Comparison of ENCODE assay signal across 8 cellular contexts in genomic region chr20:2840138-2840966, GRCh38. TPM values are rescaled to one million over a fixed set of nuclear protein-coding genes. Genes with fewer than 3 reads are reported as not detected.
DNase-seq lines count a peak whose midpoint lies in the region; ATAC-seq, FAIRE-seq and TF ChIP-seq lines count a peak whose summit lies in the region.

PCED1A (minus strand) TSS chr20:2840655; CDS start chr20:2839912, 743 bp downstream.
VPS16 (plus strand) TSS chr20:2840745; CDS start chr20:2840775, 30 bp downstream.

- H2BK20ac ChIP-seq in H1 (ENCODE audit: low read length): no peak within 1 kb of the TSS

- no peak within 1 kb of the TSS for H3K14ac ChIP-seq in H1 (ENCODE audit: insufficient read length)

- peak in 1 of 2 experiments; percentile 59; a peak in 2 of 3 replicates for TF ChIP-seq POLR2A in H1 (IDR thresholded peaks at IDR 0.05; ENCODE audit: control extremely low read depth in 1 of 2, low read depth in 2 of 2, low read length in 2 of 2)

- H3K9me3 ChIP-seq in CD4-positive, CD25-positive, alpha-beta regulatory T cell (ENCODE audit: control insufficient read depth in 2 of 2, low read length in 2 of 2): no peaks in the 10 kb centered on the region
- H3K9me3 ChIP-seq in H1 (ENCODE audit: insufficient read depth in 2 of 2, low read depth in 1 of 2, low read length in 1 of 2): peaks cover 0 to 6% of the 10 kb centered on the region in 2 experiments; a peak in 1 of 4 replicates

- H3K79me1 ChIP-seq in H1 (ENCODE audit: low read depth, low read length) (no peaks in the 10 kb centered on the region), mesendoderm (ENCODE audit: low read length) (no peaks in the 10 kb centered on the region)

- no peak within 1 kb of the TSS for H3K4ac ChIP-seq in H1 (replicated peaks; ENCODE audit: insufficient read length, low read depth, low read length)
- peak within 1 kb of the TSS; percentile 64 for H3K4ac ChIP-seq in mesendoderm (ENCODE audit: low read depth, low read length)

- peak within 1 kb of the TSS; percentile 86 to 92 (median 89) for H3K4me3 Mint-ChIP-seq in CD4-positive, CD25-positive, alpha-beta regulatory T cell

- no peak within 1 kb of the TSS for H2BK5ac ChIP-seq in H1 (ENCODE audit: low read depth, low read length)
- no peak within 1 kb of the TSS for H2BK5ac ChIP-seq in mesendoderm (ENCODE audit: low read length)

- H4K5ac ChIP-seq in H1 (ENCODE audit: insufficient read length, low read depth, low read length) (peak within 1 kb of the TSS; percentile 62), mesendoderm (ENCODE audit: low read length) (no peak within 1 kb of the TSS)

- peaks cover 9% of the 10 kb centered on the region; the same call in 1 of the 2 replicates for H3K23me2 ChIP-seq in H1 (ENCODE audit: low read depth, low read length)

- no peaks in the 10 kb centered on the region for H3K79me2 ChIP-seq in H1 (ENCODE audit: control insufficient read depth in 1 of 2, insufficient read depth in 2 of 2, low read length in 2 of 2)
- no peaks in the 10 kb centered on the region for H3K79me2 ChIP-seq in mesendoderm (ENCODE audit: control insufficient read depth, insufficient read depth, low read length)

- peak within 1 kb of the TSS; percentile 77 for H3K27ac ChIP-seq in CD4-positive, CD25-positive, alpha-beta regulatory T cell (ENCODE audit: insufficient read depth, low read length, poor library complexity, severe bottlenecking)
- H3K27ac ChIP-seq in H1 (ENCODE audit: low read depth, low read length): no peak within 1 kb of the TSS
- H3K27ac ChIP-seq in mesendoderm (ENCODE audit: low read depth, low read length): no peak within 1 kb of the TSS

- no peaks in the 10 kb centered on the region for H3K9me3 Mint-ChIP-seq in CD4-positive, CD25-positive, alpha-beta regulatory T cell

- peaks cover 24 to 56% (median 27%) of the 10 kb centered on the region in 4 donors for H3K4me1 Mint-ChIP-seq in CD4-positive, CD25-positive, alpha-beta regulatory T cell

- peak; percentile 84 to 93 (median 88) for DNase-seq in CD4-positive, CD25-positive, alpha-beta regulatory T cell
- peak; percentile 77 for DNase-seq in NK-92 treated with Interleukin-12 subunit alpha and Interleukin-12 subunit beta, amount 100 ng/mL, for 24 hours (lab: John Stamatoyannopoulos, UW)
- DNase-seq in H1 (ENCODE audit: low read depth in 1 of 2, low spot score in 2 of 2) (peak; percentile 49 to 93), mesendoderm (peak; percentile 90)
- peak; percentile 75 for DNase-seq in stimulated activated CD8-positive, alpha-beta memory T cell treated with anti-CD3 and anti-CD28 coated beads, Interleukin-15, amount 100 ng/mL, for 1 hour (ENCODE audit: low read depth)

- peaks cover 8% of the 10 kb centered on the region for H3K36me3 Mint-ChIP-seq in CD4-positive, CD25-positive, alpha-beta regulatory T cell

- H2AK5ac ChIP-seq in H1 (ENCODE audit: low read depth, low read length): no peak within 1 kb of the TSS
- no peak within 1 kb of the TSS for H2AK5ac ChIP-seq in mesendoderm (ENCODE audit: low read length)

- H3K27me3 Mint-ChIP-seq in CD4-positive, CD25-positive, alpha-beta regulatory T cell: no peaks in the 10 kb centered on the region

- CTCF ChIA-PET in activated CD8-positive, alpha-beta memory T cell treated with anti-CD3 and anti-CD28 coated beads for 36 hours (lab: Charles Lee): interaction anchor here (0.8 to 1.8 kb wide), 3 partner anchors 12 to 87 kb away, joined by 3 to 8 read pairs (median 5); no protein-coding TSS in a partner anchor
- CTCF ChIA-PET in H1 (lab: Charles Lee; ENCODE audit: partially characterized antibody): interaction anchor here (1.8 to 4.1 kb wide), 4 partner anchors 11 to 88 kb away, joined by 4 to 20 read pairs (median 6); no protein-coding TSS in a partner anchor

- no peak within 1 kb of the TSS for H3K23ac ChIP-seq in H1 (ENCODE audit: insufficient read length)
- peak within 1 kb of the TSS; percentile 30 for H3K23ac ChIP-seq in mesendoderm (ENCODE audit: low read length)

- ATAC-seq in CD4-positive, CD25-positive, alpha-beta regulatory T cell (ENCODE audit: low read depth in 2 of 2): peak; percentile 96 to 97
- peak; percentile 92 for ATAC-seq in GM19395 (IDR thresholded peaks at IDR 0.05; ENCODE audit: unreplicated experiment)
- ATAC-seq in HG03558 (IDR thresholded peaks at IDR 0.05; ENCODE audit: extremely low read depth, unreplicated experiment): peak; percentile 81

- 0 out of 2 replicates have a peak within 1 kb of the TSS, but pooled peaks have one; percentile 23 for H2BK12ac ChIP-seq in H1 (ENCODE audit: low read depth, low read length)

- H3K27ac Mint-ChIP-seq in CD4-positive, CD25-positive, alpha-beta regulatory T cell: peak within 1 kb of the TSS; percentile 86 to 93 (median 92)

- peaks cover 23% of the 10 kb centered on the region for H3K4me1 ChIP-seq in CD4-positive, CD25-positive, alpha-beta regulatory T cell (ENCODE audit: control insufficient read depth, insufficient read depth, low read length, poor library complexity, severe bottlenecking)
- H3K4me1 ChIP-seq in H1 (replicated peaks in 1 of 4; ENCODE audit: control insufficient read depth in 3 of 4, insufficient read depth in 4 of 4, low read length in 3 of 4) (no peaks in the 10 kb centered on the region; a peak in 1 of 7 replicates), mesendoderm (ENCODE audit: control insufficient read depth, low read depth, low read length) (no peaks in the 10 kb centered on the region)

- H3K56ac ChIP-seq in H1 (replicated peaks; ENCODE audit: insufficient read length, low read depth, low read length) (peak within 1 kb of the TSS; percentile 36), mesendoderm (ENCODE audit: low read length) (peak within 1 kb of the TSS; percentile 91)

- H2BK15ac ChIP-seq in H1 (ENCODE audit: low read length) (no peak within 1 kb of the TSS), mesendoderm (replicated peaks; ENCODE audit: low read depth) (no peak within 1 kb of the TSS)

- TF ChIP-seq EP300 in H1 (IDR thresholded peaks at IDR 0.05; ENCODE audit: borderline replicate concordance in 1 of 2, low read depth in 2 of 2, low read length in 2 of 2): no peak

- H4K91ac ChIP-seq in H1 (replicated peaks; ENCODE audit: insufficient read length, low read length): peak within 1 kb of the TSS; percentile 89

- peaks cover 2% of the 10 kb centered on the region for H3K36me3 ChIP-seq in CD4-positive, CD25-positive, alpha-beta regulatory T cell (ENCODE audit: control insufficient read depth, insufficient read depth, low read length)
- H3K36me3 ChIP-seq in H1 (ENCODE audit: control insufficient read depth in 2 of 4, insufficient read depth in 4 of 4, low read length in 3 of 4) (peaks cover 0 to 5% (median 0%) of the 10 kb centered on the region in 4 experiments; a peak in 1 of 8 replicates), mesendoderm (ENCODE audit: control insufficient read depth, insufficient read depth, low read length) (no peaks in the 10 kb centered on the region)

- H2AFZ ChIP-seq in H1 (ENCODE audit: low read length): peak within 1 kb of the TSS; percentile 78; the same call in 1 of the 2 replicates

- H3K4me2 ChIP-seq in H1 (ENCODE audit: insufficient read depth in 1 of 2, low read depth in 2 of 2, low read length in 2 of 2) (peak within 1 kb of the TSS; percentile 56 to 89), mesendoderm (ENCODE audit: low read length) (peak within 1 kb of the TSS; percentile 80)

- H3K4me3 ChIP-seq in CD4-positive, CD25-positive, alpha-beta regulatory T cell (ENCODE audit: low read depth, low read length): peak within 1 kb of the TSS; percentile 87
- H3K4me3 ChIP-seq in H1 (ENCODE audit: extremely low read depth in 1 of 4, insufficient read depth in 2 of 4, low read depth in 3 of 4, low read length in 4 of 4): peak within 1 kb of the TSS; percentile 64 to 93 (median 71)
- peak within 1 kb of the TSS; percentile 77 for H3K4me3 ChIP-seq in mesendoderm (ENCODE audit: low read length)

- H3K9ac ChIP-seq in H1 (replicated peaks in 1 of 4; ENCODE audit: extremely low read depth in 1 of 4, low read depth in 3 of 4, low read length in 3 of 4): peak within 1 kb of the TSS in 2 of 4 experiments; percentile 48 to 53; a peak in 3 of 7 replicates
- H3K9ac ChIP-seq in mesendoderm (ENCODE audit: low read length): peak within 1 kb of the TSS; percentile 85

- no peak for FAIRE-seq in H1 (lab: Jason Lieb, UNC)

- H2BK120ac ChIP-seq in H1 (replicated peaks; ENCODE audit: low read depth, low read length): no peak within 1 kb of the TSS
- H2BK120ac ChIP-seq in mesendoderm (ENCODE audit: low read depth, low read length): no peak within 1 kb of the TSS

- H3K18ac ChIP-seq in H1 (ENCODE audit: extremely low read depth, low read length): no peak within 1 kb of the TSS; the same call in none of the 2 replicates
- H3K18ac ChIP-seq in mesendoderm (ENCODE audit: low read length): peak within 1 kb of the TSS; percentile 29

- H4K20me1 ChIP-seq in H1 (replicated peaks in 1 of 2; ENCODE audit: control insufficient read depth in 1 of 2, insufficient read depth in 2 of 2, low read length in 2 of 2): peaks cover 0 to 5% of the 10 kb centered on the region in 2 experiments

- 19% methylated on average over 64 of the region's 98 CpGs; no CpG with 5 or more reads in 1 of the 2 experiments for WGBS in H1 (ENCODE audit: extremely low coverage in 1 of 2, insufficient coverage in 1 of 2, insufficient read length in 1 of 2, insufficient replicate concordance in 2 of 2, low coverage in 1 of 2, low lambda C conversion rate in 2 of 2, missing lambda C conversion rate in 1 of 2), 2 experiments
- WGBS in mesendoderm (ENCODE audit: extremely low coverage, insufficient coverage, low lambda C conversion rate): no CpG with 5 or more reads among the region's 98 CpGs

- no peak for TF ChIP-seq CTCF in H1 (IDR thresholded peaks at IDR 0.05; ENCODE audit: control extremely low read depth in 1 of 3, insufficient read depth in 1 of 3, low read depth in 1 of 3, low read length in 3 of 3)

- POLR2A ChIA-PET in activated CD8-positive, alpha-beta memory T cell treated with anti-CD3 and anti-CD28 coated beads for 36 hours (lab: Charles Lee): interaction anchor here (1.0 kb wide), 1 partner anchor 189 kb away, joined by 4 read pairs; no protein-coding TSS in a partner anchor
- POLR2A ChIA-PET in H1 (lab: Charles Lee; ENCODE audit: partially characterized antibody): interaction anchor here (0.6 to 2.7 kb wide), 9 partner anchors 10 to 186 kb away, joined by 3 to 10 read pairs (median 3); partner anchors contain the start of gene PTPRA

- H4K8ac ChIP-seq in H1 (ENCODE audit: extremely low read depth, insufficient read depth, low read length) (peak within 1 kb of the TSS; percentile 98), mesendoderm (ENCODE audit: low read depth, low read length) (peak within 1 kb of the TSS; percentile 78)

- TF ChIP-seq RAD21 in H1 (IDR thresholded peaks at IDR 0.05 in 1 of 2, conservative IDR thresholded peaks at IDR 0.05 in 1 of 2; ENCODE audit: low read depth in 2 of 2, low read length in 2 of 2): no peak

- no peaks in the 10 kb centered on the region for H3K27me3 ChIP-seq in CD4-positive, CD25-positive, alpha-beta regulatory T cell (ENCODE audit: control insufficient read depth, insufficient read depth, low read length)
- peaks cover 5 to 20% (median 17%) of the 10 kb centered on the region in 4 experiments for H3K27me3 ChIP-seq in H1 (replicated peaks in 1 of 4; ENCODE audit: control insufficient read depth in 3 of 4, extremely low read depth in 1 of 4, insufficient read depth in 3 of 4, low read length in 3 of 4)
- H3K27me3 ChIP-seq in mesendoderm (ENCODE audit: insufficient read depth, low read length, poor library complexity): no peaks in the 10 kb centered on the region

RNA-seq across cellular contexts. Expression of gene PCED1A, which starts in this region (rescaled TPM):
- total RNA-seq in CD4-positive, CD25-positive, alpha-beta regulatory T cell: 47.2 TPM
- 10 to 100 TPM; 17.8 to 24.9 (median 19.5) TPM for polyA plus RNA-seq in CD4-positive, CD25-positive, alpha-beta regulatory T cell
- 10 to 100 TPM; 33.9 to 35.8 TPM for total RNA-seq in activated CD8-positive, alpha-beta memory T cell treated with anti-CD3 and anti-CD28 coated beads for 36 hours
- total RNA-seq in H1 (2021; fragmentation: NEBNext Ultra II Directional; extraction: Animal tissue kit (Norgen Biotek cat#: 25700)): 13.4 and 14.6 TPM in 2 replicates
- 18.9 and 30.8 TPM in 2 replicates for polyA plus RNA-seq in H1 (2011; rRNA removed)
- polyA plus RNA-seq in H1 (2011; cell fraction: cytosol; rRNA removed): 21.9 TPM
- 97.9 TPM for polyA plus RNA-seq in H1 (2011; cell fraction: nucleus; rRNA removed)
- 11.9 to 22.8 TPM (median 19.8 TPM) in 4 replicates for polyA plus RNA-seq in H1 (2012, experiment 1 of 2)
- polyA plus RNA-seq in H1 (2012, experiment 2 of 2): 11.9 TPM
- 21.5 TPM for polyA plus RNA-seq in H1 (2013, experiment 1 of 2)
- 21.1 TPM for polyA plus RNA-seq in H1 (2013, experiment 2 of 2)
- 2.6 and 3.8 TPM in 2 replicates for polyA minus RNA-seq in H1 (2011; rRNA and poly(A)+ RNA removed)
- polyA minus RNA-seq in H1 (2011; cell fraction: cytosol; rRNA and poly(A)+ RNA removed): 7.5 TPM
- polyA minus RNA-seq in H1 (2011; cell fraction: nucleus; rRNA and poly(A)+ RNA removed): 9.9 TPM
- polyA plus RNA-seq in mesendoderm (2013, experiment 1 of 2): 9.3 TPM
- polyA plus RNA-seq in mesendoderm (2013, experiment 2 of 2): 9.0 TPM

RNA-seq across cellular contexts. Expression of gene VPS16, which starts in this region (rescaled TPM):
- total RNA-seq in CD4-positive, CD25-positive, alpha-beta regulatory T cell: 53.9 TPM
- polyA plus RNA-seq in CD4-positive, CD25-positive, alpha-beta regulatory T cell: 10 to 100 TPM; 30.6 to 35.3 (median 30.9) TPM
- 10 to 100 TPM; 44.7 to 45.0 TPM for total RNA-seq in activated CD8-positive, alpha-beta memory T cell treated with anti-CD3 and anti-CD28 coated beads for 36 hours
- 22.6 and 25.9 TPM in 2 replicates for total RNA-seq in H1 (2021; fragmentation: NEBNext Ultra II Directional; extraction: Animal tissue kit (Norgen Biotek cat#: 25700))
- 23.8 and 26.8 TPM in 2 replicates for polyA plus RNA-seq in H1 (2011; rRNA removed)
- 27.6 TPM for polyA plus RNA-seq in H1 (2011; cell fraction: cytosol; rRNA removed)
- polyA plus RNA-seq in H1 (2011; cell fraction: nucleus; rRNA removed): 100 TPM
- 23.2 to 34.5 TPM (median 32.4 TPM) in 4 replicates for polyA plus RNA-seq in H1 (2012, experiment 1 of 2)
- polyA plus RNA-seq in H1 (2012, experiment 2 of 2): 16.8 TPM
- 13.7 TPM for polyA plus RNA-seq in H1 (2013, experiment 1 of 2)
- polyA plus RNA-seq in H1 (2013, experiment 2 of 2): 12.5 TPM
- polyA minus RNA-seq in H1 (2011; rRNA and poly(A)+ RNA removed): 25.5 and 26.0 TPM in 2 replicates
- polyA minus RNA-seq in H1 (2011; cell fraction: cytosol; rRNA and poly(A)+ RNA removed): 16.0 TPM
- polyA minus RNA-seq in H1 (2011; cell fraction: nucleus; rRNA and poly(A)+ RNA removed): 23.4 TPM
- polyA plus RNA-seq in mesendoderm (2013, experiment 1 of 2): 8.3 TPM
- polyA plus RNA-seq in mesendoderm (2013, experiment 2 of 2): 7.6 TPM
